8 cellular contexts compared by ENCODE assay signal in genomic region chr11:64251986-64252837, GRCh38. TPM values are rescaled to one million over a fixed set of nuclear protein-coding genes. Genes with fewer than 3 reads are reported as not detected.
DNase-seq lines count a peak whose midpoint lies in the region; ATAC-seq and TF ChIP-seq lines count a peak whose summit lies in the region.

No MANE protein-coding gene starts in this region.

- no peaks in the 10 kb centered on the region for H3K36me3 ChIP-seq in CD8-positive, alpha-beta memory T cell (ENCODE audit: insufficient read depth, low read length)
- H3K36me3 ChIP-seq in psoas muscle (ENCODE audit: insufficient read depth in 1 of 2, low read depth in 1 of 2) = peaks cover 0 to 28% of the 10 kb centered on the region in 2 donors

- CTCF ChIA-PET in CD8-positive, alpha-beta memory T cell (lab: Charles Lee) = interaction anchor here (0.8 to 13.4 kb wide), 8 partner anchors 9 to 90 kb away, joined by 3 to 124 read pairs (median 12); partner anchors contain the start of genes CATSPERZ, ESRRA, FERMT3 and FKBP2

- peaks cover 0 to 12% (median 0%) of the 10 kb centered on the region in 3 donors for H3K36me3 Mint-ChIP-seq in CD8-positive, alpha-beta memory T cell
- peaks cover 2% of the 10 kb centered on the region for H3K36me3 Mint-ChIP-seq in activated T-cell treated with anti-CD3 and anti-CD28 coated beads, Interleukin-2, amount 50 U/mL, for 4 hours (ENCODE audit: insufficient read depth)

- H3K27ac Mint-ChIP-seq in CD8-positive, alpha-beta memory T cell = peak overlapping the region in 5 of 8 donors; percentile 54 to 81 (median 67)

- no peaks in the 10 kb centered on the region for H3K27me3 ChIP-seq in CD8-positive, alpha-beta memory T cell (ENCODE audit: insufficient read depth, low read length, poor library complexity, severe bottlenecking)
- H3K27me3 ChIP-seq in psoas muscle (ENCODE audit: insufficient read depth in 3 of 3, low read length in 2 of 3) = no peaks in the 10 kb centered on the region

- intact Hi-C loops in Right ventricle myocardium superior (cut with DNase I) (no loop called here), psoas muscle (cut with DNase I) (loop anchor here (2.0 to 5.0 kb wide), 2 partner anchors 17 to 50 kb away; partner anchors contain the start of gene CATSPERZ (in 1 of the 2))

- no peak for TF ChIP-seq CTCF in psoas muscle (IDR thresholded peaks at IDR 0.05)

- peak overlapping the region; percentile 61 to 95 (median 84) for H3K4me3 Mint-ChIP-seq in CD8-positive, alpha-beta memory T cell
- H3K4me3 Mint-ChIP-seq in activated T-cell treated with anti-CD3 and anti-CD28 coated beads, Interleukin-2, amount 50 U/mL, for 4 hours = peak overlapping the region; percentile 83

- 9 to 22% (median 9%) methylated on average over 23 to 24 of the region's 24 CpGs for WGBS in psoas muscle, 3 donors

- no peak for ATAC-seq in activated T-cell treated with anti-CD3 and anti-CD28 coated beads, Interleukin-2, amount 50 U/mL, for 4 hours
- ATAC-seq in Right ventricle myocardium superior (ENCODE audit: poor library complexity) (peak; percentile 5), psoas muscle (peak in 2 of 4 donors; percentile 17), GM21825 (IDR thresholded peaks at IDR 0.05; ENCODE audit: unreplicated experiment) (no peak), GM18517 (IDR thresholded peaks at IDR 0.05; ENCODE audit: unreplicated experiment) (no peak)

- peaks cover 26% of the 10 kb centered on the region for H3K4me1 ChIP-seq in CD8-positive, alpha-beta memory T cell (ENCODE audit: insufficient read depth, low read length)
- H3K4me1 ChIP-seq in psoas muscle = peaks cover 36% of the 10 kb centered on the region

- POLR2A ChIA-PET in CD8-positive, alpha-beta memory T cell (lab: Charles Lee) = interaction anchor here (1.0 to 2.1 kb wide), 4 partner anchors 10 to 49 kb away, joined by 3 to 9 read pairs (median 6); partner anchors contain the start of gene FERMT3

- H3K9me3 ChIP-seq in CD8-positive, alpha-beta memory T cell (ENCODE audit: low read length) = no peaks in the 10 kb centered on the region
- H3K9me3 ChIP-seq in psoas muscle = no peaks in the 10 kb centered on the region

- peak overlapping the region; percentile 66 for H3K4me3 ChIP-seq in CD8-positive, alpha-beta memory T cell (ENCODE audit: low read length)
- H3K4me3 ChIP-seq in psoas muscle = peak overlapping the region; percentile 89

- H3K9me3 Mint-ChIP-seq in CD8-positive, alpha-beta memory T cell = no peaks in the 10 kb centered on the region
- H3K9me3 Mint-ChIP-seq in activated T-cell treated with anti-CD3 and anti-CD28 coated beads, Interleukin-2, amount 50 U/mL, for 4 hours = no peaks in the 10 kb centered on the region

- DNase-seq in CD8-positive, alpha-beta memory T cell = no peak
- DNase-seq in HT-29 (ENCODE audit: low spot score) (peak; percentile 79), Right ventricle myocardium superior (no peak), psoas muscle (peak; percentile 52 to 74), putamen (ENCODE audit: low spot score) (no peak)
- DNase-seq in activated T-cell treated with anti-CD3 and anti-CD28 coated beads, Interleukin-2, amount 50 U/mL, for 4 hours = no peak

- peaks cover 11 to 31% (median 14%) of the 10 kb centered on the region in 3 donors for H3K4me1 Mint-ChIP-seq in CD8-positive, alpha-beta memory T cell
- H3K4me1 Mint-ChIP-seq in activated T-cell treated with anti-CD3 and anti-CD28 coated beads, Interleukin-2, amount 50 U/mL, for 4 hours (ENCODE audit: low read depth) = peaks cover 15% of the 10 kb centered on the region

- H3K27ac ChIP-seq in CD8-positive, alpha-beta memory T cell (ENCODE audit: low read depth, low read length) = peak overlapping the region; percentile 65
- peak overlapping the region; percentile 75 for H3K27ac ChIP-seq in psoas muscle

- no peaks in the 10 kb centered on the region for H3K27me3 Mint-ChIP-seq in CD8-positive, alpha-beta memory T cell
- no peaks in the 10 kb centered on the region for H3K27me3 Mint-ChIP-seq in activated T-cell treated with anti-CD3 and anti-CD28 coated beads, Interleukin-2, amount 50 U/mL, for 4 hours (ENCODE audit: low read depth)

RNA-seq across cellular contexts. Expression of gene PLCB3, which starts 0.9 kb away (rescaled TPM):
- 10 to 100 TPM; 12.5 to 13.6 TPM for total RNA-seq in CD8-positive, alpha-beta memory T cell
- polyA plus RNA-seq in CD8-positive, alpha-beta memory T cell = 0.47 TPM
- total RNA-seq in HT-29 (2014; rRNA removed; shearing (Covaris generic)) = 130 and 137 TPM in 2 replicates
- total RNA-seq in activated T-cell treated with anti-CD3 and anti-CD28 coated beads, Interleukin-2, amount 50 U/mL, for 4 hours = 1 to 10 TPM; 6.2 to 8.2 (median 6.4) TPM
- 11.3 TPM for total RNA-seq in Right ventricle myocardium superior
- 10 to 100 TPM in 1 of 4 donors, 1 to 10 TPM in 3; 5.9 to 10.4 (median 8.2) TPM for total RNA-seq in psoas muscle
- polyA plus RNA-seq in psoas muscle = 1 to 10 TPM; 3.8 to 4.7 (median 4.6) TPM

RNA-seq across cellular contexts. Expression of gene PPP1R14B, which starts 5.5 kb away (rescaled TPM):
- 100 to 1,000 TPM; 365 to 381 TPM for total RNA-seq in CD8-positive, alpha-beta memory T cell
- 57.3 TPM for polyA plus RNA-seq in CD8-positive, alpha-beta memory T cell
- total RNA-seq in HT-29 (2014; rRNA removed; shearing (Covaris generic)) = 643 and 699 TPM in 2 replicates
- 100 to 1,000 TPM; 417 to 505 (median 438) TPM for total RNA-seq in activated T-cell treated with anti-CD3 and anti-CD28 coated beads, Interleukin-2, amount 50 U/mL, for 4 hours
- total RNA-seq in Right ventricle myocardium superior = 123 TPM
- 100 to 1,000 TPM; 129 to 395 (median 209) TPM for total RNA-seq in psoas muscle
- polyA plus RNA-seq in psoas muscle = 100 to 1,000 TPM; 206 to 522 (median 236) TPM

RNA-seq across cellular contexts. Expression of gene FKBP2, which starts 11.3 kb away (rescaled TPM):
- total RNA-seq in CD8-positive, alpha-beta memory T cell = 10 to 100 TPM; 27.9 to 28.4 TPM
- 124 TPM for polyA plus RNA-seq in CD8-positive, alpha-beta memory T cell
- 241 and 259 TPM in 2 replicates for total RNA-seq in HT-29 (2014; rRNA removed; shearing (Covaris generic))
- total RNA-seq in activated T-cell treated with anti-CD3 and anti-CD28 coated beads, Interleukin-2, amount 50 U/mL, for 4 hours = 10 to 100 TPM; 43.3 to 48.9 (median 44.4) TPM
- 41.6 TPM for total RNA-seq in Right ventricle myocardium superior
- 10 to 100 TPM; 17.8 to 26.6 (median 22.3) TPM for total RNA-seq in psoas muscle
- polyA plus RNA-seq in psoas muscle = 100 to 1,000 TPM in 1 of 3 donors, 10 to 100 TPM in 2; 45.4 to 228 (median 85.1) TPM

RNA-seq across cellular contexts. Expression of gene VEGFB, which starts 17.8 kb away (rescaled TPM):
- 10 to 100 TPM; 71.9 to 77.0 TPM for total RNA-seq in CD8-positive, alpha-beta memory T cell
- 19.0 TPM for polyA plus RNA-seq in CD8-positive, alpha-beta memory T cell
- 49.2 and 53.7 TPM in 2 replicates for total RNA-seq in HT-29 (2014; rRNA removed; shearing (Covaris generic))
- 10 to 100 TPM; 41.5 to 75.6 (median 53.2) TPM for total RNA-seq in activated T-cell treated with anti-CD3 and anti-CD28 coated beads, Interleukin-2, amount 50 U/mL, for 4 hours
- 276 TPM for total RNA-seq in Right ventricle myocardium superior
- total RNA-seq in psoas muscle = 100 to 1,000 TPM in 2 of 4 donors, 10 to 100 TPM in 2; 77.0 to 125 (median 103) TPM
- polyA plus RNA-seq in psoas muscle = 100 to 1,000 TPM in 1 of 3 donors, 10 to 100 TPM in 2; 80.4 to 104 (median 100.0) TPM

RNA-seq across cellular contexts. Expression of gene DNAJC4, which starts 21.9 kb away (rescaled TPM):
- 10 to 100 TPM; 25.5 to 26.4 TPM for total RNA-seq in CD8-positive, alpha-beta memory T cell
- 28.7 TPM for polyA plus RNA-seq in CD8-positive, alpha-beta memory T cell
- 19.5 and 23.5 TPM in 2 replicates for total RNA-seq in HT-29 (2014; rRNA removed; shearing (Covaris generic))
- total RNA-seq in activated T-cell treated with anti-CD3 and anti-CD28 coated beads, Interleukin-2, amount 50 U/mL, for 4 hours = 10 to 100 TPM; 15.0 to 16.6 (median 16.1) TPM
- total RNA-seq in Right ventricle myocardium superior = 58.0 TPM
- 10 to 100 TPM; 22.9 to 45.8 (median 30.5) TPM for total RNA-seq in psoas muscle
- polyA plus RNA-seq in psoas muscle = 10 to 100 TPM; 29.3 to 39.7 (median 29.6) TPM

Comparison
In these comparisons a context has a peak if more than half of its experiments do, and no peak if none do; other contexts are left out.
1. DNase-seq: peak in HT-29 (single experiment) and psoas muscle (2 of 2); none in CD8-positive, alpha-beta memory T cell (0 of 5), activated T-cell treated with anti-CD3 and anti-CD28 coated beads, Interleukin-2, amount 50 U/mL, for 4 hours (single experiment), Right ventricle myocardium superior (single experiment) and putamen (single experiment).